ENCODE assay signal across 12 cellular contexts in the genomic region with DNA sequence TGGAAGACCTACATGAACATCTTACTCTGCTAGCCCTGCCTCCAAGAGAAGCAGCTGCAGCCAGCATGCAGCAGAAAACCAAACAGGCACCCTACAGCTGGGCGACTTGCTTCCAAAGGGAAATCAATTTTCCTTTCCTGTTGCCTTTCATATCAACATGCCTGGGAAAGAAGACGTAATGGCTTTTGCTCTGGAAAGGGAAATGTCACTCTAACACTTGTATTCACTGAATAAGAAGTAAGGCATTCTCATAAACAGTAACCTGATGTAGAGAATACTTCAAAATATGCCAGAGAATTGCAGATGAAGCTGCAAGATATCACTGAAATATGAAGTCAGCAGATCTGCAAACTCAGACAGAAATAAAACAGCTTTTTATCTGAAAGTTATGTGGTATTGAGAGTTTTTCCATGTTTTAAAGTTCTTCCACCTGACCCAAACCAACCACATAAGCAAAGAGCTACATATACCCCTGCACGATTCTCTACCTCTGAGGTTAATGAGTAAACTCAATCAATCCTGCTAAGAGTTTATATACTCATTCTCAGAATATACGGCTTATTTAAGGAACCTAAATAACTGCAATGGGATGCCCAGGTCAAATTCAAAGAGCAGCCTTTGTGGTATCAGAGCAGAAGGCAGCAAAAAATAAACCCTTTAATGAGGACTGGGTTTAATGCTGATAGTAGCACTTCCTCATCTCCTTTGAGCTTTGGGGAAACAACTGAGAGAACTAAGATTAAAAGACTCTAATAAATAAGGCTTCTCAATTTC.
DNase-seq lines count a peak whose midpoint lies in the region; TF ChIP-seq lines count a peak whose summit lies in the region.
"Had no signal": no experiment of that assay in that cellular context is flagged by ENCODE, and none has a peak within 500 bp of the region (broad histone marks: within the 10 kb centered on the region; RNA-seq: fewer than 3 reads in every experiment).

No MANE protein-coding gene starts in this region.

- no peak overlapping the region for H2AFZ ChIP-seq in parathyroid adenoma

- H3K27ac ChIP-seq in parathyroid adenoma (peak overlapping the region; percentile 70), SJCRH30 (no peak overlapping the region)

- H3K4me1 ChIP-seq in parathyroid adenoma (peaks cover 63% of the 10 kb centered on the region), SJCRH30 (peaks cover 38% of the 10 kb centered on the region)

- H3K36me3 ChIP-seq in GM06990 (ENCODE audit: control insufficient read depth, insufficient read depth, low read length) = no peaks in the 10 kb centered on the region
- H3K36me3 ChIP-seq in parathyroid adenoma (ENCODE audit: control insufficient read depth, insufficient read depth, low read length) = no peaks in the 10 kb centered on the region
- H3K36me3 ChIP-seq in SJCRH30 = no peaks in the 10 kb centered on the region

- H3K4me2 ChIP-seq in parathyroid adenoma (ENCODE audit: low read length) = peak overlapping the region; percentile 4

- H3K9me3 ChIP-seq in parathyroid adenoma (ENCODE audit: control insufficient read depth, low read length) = no peaks in the 10 kb centered on the region
- H3K9me3 ChIP-seq in SJCRH30 (replicated peaks) = no peaks in the 10 kb centered on the region

- no peak overlapping the region for H3K4me3 ChIP-seq in GM06990 (replicated peaks; ENCODE audit: low read depth, low read length)
- H3K4me3 ChIP-seq in parathyroid adenoma (ENCODE audit: low read depth, low read length) = no peak overlapping the region
- H3K4me3 ChIP-seq in SJCRH30 = no peak overlapping the region

- H3K27me3 ChIP-seq in GM06990 (replicated peaks; ENCODE audit: control insufficient read depth, insufficient read depth, low read length) (no peaks in the 10 kb centered on the region), parathyroid adenoma (ENCODE audit: control insufficient read depth, insufficient read depth, low read length) (no peaks in the 10 kb centered on the region), SJCRH30 (no peaks in the 10 kb centered on the region)

- no peak for TF ChIP-seq CTCF in GM06990 (IDR thresholded peaks at IDR 0.05; ENCODE audit: insufficient read depth, low read length, poor library complexity, severe bottlenecking)
- no peak for TF ChIP-seq CTCF in parathyroid adenoma (IDR thresholded peaks at IDR 0.05)

- DNase-seq in GM06990 (ENCODE audit: extremely low read depth, insufficient read length) = peak; percentile 58
- peak; percentile 63 for DNase-seq in NCI-H146 (lab: John Stamatoyannopoulos, UW)
- DNase-seq in brain pericyte (ENCODE audit: low read depth, low spot score) = peak; percentile 41
- DNase-seq in superior temporal gyrus (ENCODE audit: extremely low spot score) = no peak
- DNase-seq in NCI-H2029 treated with DMSO at 0.1 percent for 48 hours (lab: John Stamatoyannopoulos, UW) = no peak
- no peak for DNase-seq in stimulated activated CD4-positive, alpha-beta T cell treated with anti-CD3 and anti-CD28 coated beads, Interleukin-1b, Interleukin-23, amount 100 ng/mL, for 48 hours
- no peak for DNase-seq in SJCRH30
- DNase-seq: activated naive CD4-positive, alpha-beta T cell treated with anti-CD3 and anti-CD28 coated beads, Interleukin-2, amount 10 ng/mL, durations not matched to agents 7 days and 5 days; DMS79 treated with DMSO at 0.1 percent for 48 hours; effector CD4-positive, alpha-beta T cell; RPMI8226 had no signal

- H3K79me2 ChIP-seq in parathyroid adenoma = peaks cover 19% of the 10 kb centered on the region

- H3K9ac ChIP-seq in parathyroid adenoma = no peak overlapping the region

Comparison
In these comparisons a context has a peak if more than half of its experiments do, and no peak if none do; other contexts are left out.
1. DNase-seq: peak in GM06990 (single experiment), NCI-H146 (single experiment) and brain pericyte (single experiment); none in superior temporal gyrus (single experiment), NCI-H2029 treated with DMSO at 0.1 percent for 48 hours (single experiment), stimulated activated CD4-positive, alpha-beta T cell treated with anti-CD3 and anti-CD28 coated beads, Interleukin-1b, Interleukin-23, amount 100 ng/mL, for 48 hours (single experiment) and SJCRH30 (0 of 2).